ENCODE assay signal across 33 cellular contexts in genomic region chr9:27412081-27412480, GRCh38.
"Had no signal": no experiment of that assay in that cellular context is flagged by ENCODE, and none has a peak within 500 bp of the region (broad histone marks: within the 10 kb centered on the region; RNA-seq: fewer than 3 reads in every experiment).

No MANE protein-coding gene starts in this region.

- H3K4me3 ChIP-seq: adrenal gland, body of pancreas had no signal

- H3K9me3 ChIP-seq: adrenal gland, body of pancreas, breast epithelium had no signal

- H3K36me3 ChIP-seq: adrenal gland, brain microvascular endothelial cell, breast epithelium had no signal

- DNase-seq: activated B cell treated with CpG ODN at 0.5 μM for 24 hours; activated CD4-positive, alpha-beta memory T cell treated with anti-CD3 and anti-CD28 coated beads for 36 hours; activated CD4-positive, alpha-beta T cell treated with anti-CD3 and anti-CD28 coated beads for 4 hours; activated CD4-positive, alpha-beta T cell treated with anti-CD3 and anti-CD28 coated beads, Interleukin-2, amount 10 ng/mL, durations not matched to agents 24 days and 14 days; activated CD4-positive, alpha-beta T cell treated with anti-CD3 and anti-CD28 coated beads, Interleukin-2, amount 50 U/mL, for 1 hour; activated CD4-positive, alpha-beta T cell treated with anti-CD3 and anti-CD28 coated beads, Interleukin-2, amount 50 U/mL, for 4 hours; activated CD4-positive, CD25-positive, alpha-beta regulatory T cell treated with anti-CD3 and anti-CD28 coated beads, Interleukin-2, amount 50 U/mL, for 72 hours; activated CD8-positive, alpha-beta memory T cell treated with anti-CD3 and anti-CD28 coated beads, Interleukin-2, amount 50 U/mL, for 4 hours; activated CD8-positive, alpha-beta T cell treated with anti-CD3 and anti-CD28 coated beads for 36 hours; activated effector memory CD4-positive, alpha-beta T cell treated with anti-CD3 and anti-CD28 coated beads, Interleukin-2, amount 50 U/mL, for 16 hours; activated gamma-delta T cell treated with Interleukin-2 at 50 U/mL for 16 hours; activated naive CD4-positive, alpha-beta T cell; activated naive CD4-positive, alpha-beta T cell treated with anti-CD3 and anti-CD28 coated beads for 36 hours; activated naive CD4-positive, alpha-beta T cell treated with anti-CD3 and anti-CD28 coated beads, Interleukin-2, amount 50 U/mL, for 16 hours; activated naive CD8-positive, alpha-beta T cell treated with anti-CD3 and anti-CD28 coated beads for 36 hours; activated T-cell treated with anti-CD3 and anti-CD28 coated beads for 4 hours; activated T-cell treated with anti-CD3 and anti-CD28 coated beads, Interleukin-2, amount 50 U/mL, for 1 hour; activated T-cell treated with anti-CD3 and anti-CD28 coated beads, Interleukin-2, amount 50 U/mL, for 4 hours; activated T-cell treated with anti-CD3 and anti-CD28 coated beads, Interleukin-2, amount 50 U/mL, for 72 hours; adrenal gland; amniotic stem cell; aorta; body of pancreas; brain microvascular endothelial cell; caudate nucleus; SW 1271; T-helper 1 cell; T-helper 2 cell; T-helper 9 cell had no signal

- H3K27me3 ChIP-seq: adrenal gland, body of pancreas, brain microvascular endothelial cell, breast epithelium had no signal

- H3K4me1 ChIP-seq: breast epithelium had no signal

- H3K27ac ChIP-seq: adrenal gland, body of pancreas, brain microvascular endothelial cell, VCaP had no signal

- ATAC-seq: activated CD8-positive, alpha-beta T cell treated with anti-CD3 and anti-CD28 coated beads for 36 hours; activated naive CD4-positive, alpha-beta T cell treated with anti-CD3 and anti-CD28 coated beads, Interleukin-2, amount 50 U/mL, for 72 hours; activated T-cell treated with anti-CD3 and anti-CD28 coated beads, Interleukin-2, amount 50 U/mL, for 4 hours; activated T-cell treated with anti-CD3 and anti-CD28 coated beads, Interleukin-2, amount 50 U/mL, for 72 hours; activated T-helper 17 cell treated with anti-CD3 and anti-CD28 coated beads, Interleukin-2, amount 50 U/mL, for 72 hours; body of pancreas had no signal
